Comparison of ENCODE assay signal across 1 cellular context in the genomic region with DNA sequence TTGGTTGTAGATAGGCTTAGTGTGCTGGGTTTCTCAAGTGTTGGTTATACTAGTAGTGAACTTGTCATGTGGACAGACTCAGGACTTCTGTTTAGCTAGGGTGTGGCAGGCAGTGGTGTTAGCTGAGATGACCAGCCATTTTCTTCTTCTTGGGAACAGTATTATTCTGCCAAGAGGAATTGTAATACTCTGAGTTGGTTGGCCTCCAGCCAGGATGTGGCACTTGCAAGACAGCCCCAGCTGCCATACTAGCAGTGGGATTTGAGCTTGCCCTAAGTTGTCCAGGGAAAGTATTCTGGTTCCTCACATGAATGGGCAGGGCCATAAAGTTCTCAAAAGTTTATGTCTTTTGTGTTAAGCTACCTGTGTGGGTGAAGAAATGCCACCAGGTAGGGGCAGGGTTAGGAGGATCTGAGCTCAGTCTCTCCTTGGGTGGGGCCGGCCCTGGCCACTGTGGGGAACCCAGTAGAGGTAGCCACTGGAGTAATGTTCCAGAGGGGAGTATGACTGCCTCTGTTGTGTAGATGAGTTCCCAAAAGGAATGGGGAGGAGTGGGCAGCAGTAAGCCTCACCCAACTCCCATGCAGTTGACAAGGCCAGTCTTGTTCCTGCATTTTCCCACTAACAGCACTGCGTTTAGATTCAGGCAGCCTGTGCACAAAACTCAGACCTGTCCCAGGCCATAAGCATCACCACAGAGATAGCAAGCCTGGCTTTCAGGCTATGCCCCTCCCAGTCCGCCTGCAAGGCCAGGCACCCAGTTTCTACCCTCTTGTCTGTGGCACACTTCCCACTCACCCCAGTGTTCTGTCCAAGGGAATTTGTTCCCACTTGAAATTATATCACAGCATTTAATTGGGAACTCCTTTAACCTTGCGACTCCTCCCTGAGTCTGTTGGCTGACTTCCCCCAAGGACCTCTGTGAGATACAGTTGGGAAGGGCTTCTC.
TF ChIP-seq lines count a peak whose summit lies in the region.

No MANE protein-coding gene starts in this region.

TF ChIP-seq in H1, 55 proteins besides CTCF, POLR2A, EP300 and RAD21 (continued from another document):
- TF ChIP-seq, protein P1, sequence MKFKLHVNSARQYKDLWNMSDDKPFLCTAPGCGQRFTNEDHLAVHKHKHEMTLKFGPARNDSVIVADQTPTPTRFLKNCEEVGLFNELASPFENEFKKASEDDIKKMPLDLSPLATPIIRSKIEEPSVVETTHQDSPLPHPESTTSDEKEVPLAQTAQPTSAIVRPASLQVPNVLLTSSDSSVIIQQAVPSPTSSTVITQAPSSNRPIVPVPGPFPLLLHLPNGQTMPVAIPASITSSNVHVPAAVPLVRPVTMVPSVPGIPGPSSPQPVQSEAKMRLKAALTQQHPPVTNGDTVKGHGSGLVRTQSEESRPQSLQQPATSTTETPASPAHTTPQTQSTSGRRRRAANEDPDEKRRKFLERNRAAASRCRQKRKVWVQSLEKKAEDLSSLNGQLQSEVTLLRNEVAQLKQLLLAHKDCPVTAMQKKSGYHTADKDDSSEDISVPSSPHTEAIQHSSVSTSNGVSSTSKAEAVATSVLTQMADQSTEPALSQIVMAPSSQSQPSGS (IDR thresholded peaks at IDR 0.05; ENCODE audit: low read length), result no peak
- TF ChIP-seq, protein P2, sequence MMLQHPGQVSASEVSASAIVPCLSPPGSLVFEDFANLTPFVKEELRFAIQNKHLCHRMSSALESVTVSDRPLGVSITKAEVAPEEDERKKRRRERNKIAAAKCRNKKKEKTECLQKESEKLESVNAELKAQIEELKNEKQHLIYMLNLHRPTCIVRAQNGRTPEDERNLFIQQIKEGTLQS (IDR thresholded peaks at IDR 0.05; ENCODE audit: insufficient read depth, low read depth, low read length), result no peak
- TF ChIP-seq SRF (IDR thresholded peaks at IDR 0.05; ENCODE audit: low read depth, low read length) (no peak), SAP30 (IDR thresholded peaks at IDR 0.05; ENCODE audit: insufficient read depth, insufficient replicate concordance, low read length) (no peak), SP4 (IDR thresholded peaks at IDR 0.05; ENCODE audit: low read length) (no peak), CREB1 (IDR thresholded peaks at IDR 0.05) (no peak), NANOG (IDR thresholded peaks at IDR 0.05; ENCODE audit: insufficient read depth, low read depth, low read length, poor library complexity, severe bottlenecking) (no peak), TCF12 (IDR thresholded peaks at IDR 0.05; ENCODE audit: low read depth, low read length) (no peak)
- TF ChIP-seq, protein P3, sequence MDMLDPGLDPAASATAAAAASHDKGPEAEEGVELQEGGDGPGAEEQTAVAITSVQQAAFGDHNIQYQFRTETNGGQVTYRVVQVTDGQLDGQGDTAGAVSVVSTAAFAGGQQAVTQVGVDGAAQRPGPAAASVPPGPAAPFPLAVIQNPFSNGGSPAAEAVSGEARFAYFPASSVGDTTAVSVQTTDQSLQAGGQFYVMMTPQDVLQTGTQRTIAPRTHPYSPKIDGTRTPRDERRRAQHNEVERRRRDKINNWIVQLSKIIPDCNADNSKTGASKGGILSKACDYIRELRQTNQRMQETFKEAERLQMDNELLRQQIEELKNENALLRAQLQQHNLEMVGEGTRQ (IDR thresholded peaks at IDR 0.05; ENCODE audit: low read length), result no peak
TF ChIP-seq in H1: peak in this region for 0.
